ENCODE assay signal across 12 cellular contexts in genomic region chr7:102942883-102943261, GRCh38. TPM values are rescaled to one million over a fixed set of nuclear protein-coding genes. Genes with fewer than 3 reads are reported as not detected.
"Had no signal": no experiment of that assay in that cellular context is flagged by ENCODE, and none has a peak within 500 bp of the region (broad histone marks: within the 10 kb centered on the region; RNA-seq: fewer than 3 reads in every experiment).

No MANE protein-coding gene starts in this region.

- DNase-seq: activated CD8-positive, alpha-beta memory T cell treated with anti-CD3 and anti-CD28 coated beads, Interleukin-2, amount 50 U/mL, for 4 hours; activated CD8-positive, alpha-beta T cell treated with anti-CD3 and anti-CD28 coated beads for 36 hours; activated naive CD8-positive, alpha-beta T cell treated with anti-CD3 and anti-CD28 coated beads, Interleukin-2, amount 10 ng/mL, durations not matched to agents 7 days and 5 days; aorta; left lung; nephron progenitor cell; pancreas; stimulated activated CD4-positive, alpha-beta T cell treated with anti-CD3 and anti-CD28 coated beads, Interleukin-4, amount 100 ng/mL, for 4 hours; T-helper 9 cell had no signal

- H3K36me3 Mint-ChIP-seq: activated naive CD8-positive, alpha-beta T cell treated with anti-CD3 and anti-CD28 coated beads, Interleukin-2, amount 10 ng/mL, durations not matched to agents 7 days and 5 days; memory B cell had no signal

- H3K4me3 ChIP-seq: left lung, pancreas, tibial nerve had no signal

- H3K9me3 Mint-ChIP-seq: activated CD8-positive, alpha-beta T cell treated with anti-CD3 and anti-CD28 coated beads for 36 hours; activated naive CD8-positive, alpha-beta T cell treated with anti-CD3 and anti-CD28 coated beads, Interleukin-2, amount 10 ng/mL, durations not matched to agents 7 days and 5 days; activated T-cell treated with anti-CD3 and anti-CD28 coated beads, Interleukin-2, amount 50 U/mL, for 72 hours; memory B cell; nephron progenitor cell had no signal

- H3K4me1 Mint-ChIP-seq: activated naive CD8-positive, alpha-beta T cell treated with anti-CD3 and anti-CD28 coated beads, Interleukin-2, amount 10 ng/mL, durations not matched to agents 7 days and 5 days; memory B cell had no signal

- ATAC-seq: activated CD8-positive, alpha-beta T cell treated with anti-CD3 and anti-CD28 coated beads for 36 hours; left lung; pancreas had no signal

- H3K27me3 Mint-ChIP-seq: activated CD8-positive, alpha-beta T cell treated with anti-CD3 and anti-CD28 coated beads for 36 hours; activated naive CD8-positive, alpha-beta T cell treated with anti-CD3 and anti-CD28 coated beads, Interleukin-2, amount 10 ng/mL, durations not matched to agents 7 days and 5 days; memory B cell had no signal

- H3K9me3 ChIP-seq: left lung, pancreas, tibial nerve had no signal

- H3K36me3 ChIP-seq: left lung, pancreas, tibial nerve had no signal

- H3K27ac ChIP-seq: left lung, pancreas had no signal

- H3K4me3 Mint-ChIP-seq: activated CD8-positive, alpha-beta T cell treated with anti-CD3 and anti-CD28 coated beads for 36 hours; activated naive CD8-positive, alpha-beta T cell treated with anti-CD3 and anti-CD28 coated beads, Interleukin-2, amount 10 ng/mL, durations not matched to agents 7 days and 5 days; activated T-cell treated with anti-CD3 and anti-CD28 coated beads, Interleukin-2, amount 50 U/mL, for 72 hours; memory B cell; nephron progenitor cell had no signal

- H3K27ac Mint-ChIP-seq: activated CD8-positive, alpha-beta T cell treated with anti-CD3 and anti-CD28 coated beads for 36 hours; activated naive CD8-positive, alpha-beta T cell treated with anti-CD3 and anti-CD28 coated beads, Interleukin-2, amount 10 ng/mL, durations not matched to agents 7 days and 5 days; activated T-cell treated with anti-CD3 and anti-CD28 coated beads, Interleukin-2, amount 50 U/mL, for 72 hours; memory B cell; nephron progenitor cell had no signal

- H3K27me3 ChIP-seq: left lung, pancreas, tibial nerve had no signal

RNA-seq across cellular contexts. Expression of gene LRRC17, which starts 30.1 kb away (rescaled TPM):
- total RNA-seq: activated CD8-positive, alpha-beta T cell treated with anti-CD3 and anti-CD28 coated beads for 36 hours; activated naive CD8-positive, alpha-beta T cell treated with anti-CD3 and anti-CD28 coated beads, Interleukin-2, amount 10 ng/mL, durations not matched to agents 7 days and 5 days had no signal
